Comparison of ENCODE assay signal across 8 cellular contexts in genomic region chr5:32172186-32172901, GRCh38. TPM values are rescaled to one million over a fixed set of nuclear protein-coding genes. Genes with fewer than 3 reads are reported as not detected.
A peak's percentile ranks its signal among the peaks of the same experiment; 100 is the strongest.
DNase-seq lines count a peak whose midpoint lies in the region; ATAC-seq and TF ChIP-seq lines count a peak whose summit lies in the region.
"Not testable (repeated sequence)": the region's sequence is repeated elsewhere in the genome, so short reads cannot be mapped to it uniquely, and the experiment has no call there.

No MANE protein-coding gene starts in this region.

- intact Hi-C loops in ascending aorta (cut with DNase I) (loop anchor here (5.0 to 10.0 kb wide), 2 partner anchors 415 to 442 kb away; partner anchors contain the start of gene SUB1), sigmoid colon (cut with DNase I) (loop anchor here (5.0 kb wide), 2 partner anchors 75 to 415 kb away; partner anchors contain the start of gene SUB1)
- intact Hi-C loops in lower lobe of right lung (cut with DNase I); vagina (cut with DNase I): not testable (repeated sequence)

- TF ChIP-seq CTCF in ascending aorta (IDR thresholded peaks at IDR 0.05); fibroblast of mammary gland (conservative IDR thresholded peaks at IDR 0.05; ENCODE audit: control insufficient read depth, insufficient read depth, low read depth, low read length); lower lobe of right lung (IDR thresholded peaks at IDR 0.05); sigmoid colon (IDR thresholded peaks at IDR 0.05); vagina (IDR thresholded peaks at IDR 0.05): not testable (repeated sequence)

- peak overlapping the region; percentile 92 to 99 for H3K4me3 ChIP-seq in ascending aorta
- H3K4me3 ChIP-seq in fibroblast of mammary gland (ENCODE audit: control insufficient read depth, low read depth, low read length), result peak overlapping the region; percentile 91
- H3K4me3 ChIP-seq in lower lobe of right lung, result peak overlapping the region; percentile 81
- H3K4me3 ChIP-seq in sigmoid colon, result peak overlapping the region; percentile 76 to 98 (median 92)
- H3K4me3 ChIP-seq in vagina, result peak overlapping the region; percentile 80 to 83

- not testable (repeated sequence) for TF ChIP-seq POLR2A in sigmoid colon (IDR thresholded peaks at IDR 0.05); vagina (IDR thresholded peaks at IDR 0.05)

- 3 to 6% methylated on average over 34 of the region's 34 CpGs for WGBS in sigmoid colon, 2 donors

- not testable (repeated sequence) for H3K27me3 ChIP-seq in ascending aorta; lower lobe of right lung (ENCODE audit: low read depth); sigmoid colon; vagina

- peaks cover 22% of the 10 kb centered on the region for H3K36me3 ChIP-seq in ES-I3 (ENCODE audit: insufficient read depth, low read length)
- H3K36me3 ChIP-seq in ascending aorta, result peaks cover 3 to 12% of the 10 kb centered on the region in 2 donors
- peaks cover 40% of the 10 kb centered on the region for H3K36me3 ChIP-seq in lower lobe of right lung
- H3K36me3 ChIP-seq in sigmoid colon, result peaks cover 0 to 37% (median 8%) of the 10 kb centered on the region in 4 donors
- H3K36me3 ChIP-seq in vagina, result not testable (repeated sequence)

- H3K9ac ChIP-seq in ES-I3 (ENCODE audit: low read depth, low read length), result peak overlapping the region; percentile 98

- DNase-seq in NCI-H2081 (lab: John Stamatoyannopoulos, UW) (peak; percentile 21 to 49), UCSD-AML1 (lab: John Stamatoyannopoulos, UW; ENCODE audit: unreplicated experiment) (peak; percentile 27), fibroblast of mammary gland (ENCODE audit: low read depth) (peak; percentile 22)
- DNase-seq in ascending aorta (ENCODE audit: low spot score in 2 of 2); lower lobe of right lung; sigmoid colon; vagina (ENCODE audit: extremely low spot score in 2 of 2): not testable (repeated sequence)

- H3K9me3 ChIP-seq in ES-I3 (ENCODE audit: control insufficient read depth, insufficient read depth, low read length); ascending aorta; lower lobe of right lung; sigmoid colon; vagina: not testable (repeated sequence)

- ATAC-seq in lower lobe of right lung, result not testable (repeated sequence)

- H3K27ac ChIP-seq in ascending aorta, result peak overlapping the region; percentile 100
- peak overlapping the region; percentile 100 for H3K27ac ChIP-seq in lower lobe of right lung
- H3K27ac ChIP-seq in sigmoid colon, result peak overlapping the region; percentile 99 to 100 (median 100)
- H3K27ac ChIP-seq in vagina, result peak overlapping the region; percentile 99

- not testable (repeated sequence) for TF ChIP-seq EP300 in sigmoid colon (IDR thresholded peaks at IDR 0.05)

- not testable (repeated sequence) for H3K4me1 ChIP-seq in ES-I3 (ENCODE audit: insufficient read depth, low read length)
- H3K4me1 ChIP-seq in ascending aorta (peaks cover 7 to 25% of the 10 kb centered on the region in 2 donors), lower lobe of right lung (peaks cover 49% of the 10 kb centered on the region), sigmoid colon (peaks cover 0 to 62% (median 54%) of the 10 kb centered on the region in 4 donors), vagina (peaks cover 44% of the 10 kb centered on the region)

RNA-seq across cellular contexts. Expression of gene GOLPH3, which starts 1.8 kb away (rescaled TPM):
- total RNA-seq in ascending aorta (171 TPM), lower lobe of right lung (99.0 TPM), sigmoid colon (100 to 1,000 TPM; 170 to 247 (median 192) TPM), vagina (78.8 TPM)
- 100 to 1,000 TPM in 1 of 3 donors, 10 to 100 TPM in 2; 63.6 to 127 (median 94.3) TPM for polyA plus RNA-seq in sigmoid colon
